8 cellular contexts compared by ENCODE assay signal in the genomic region with DNA sequence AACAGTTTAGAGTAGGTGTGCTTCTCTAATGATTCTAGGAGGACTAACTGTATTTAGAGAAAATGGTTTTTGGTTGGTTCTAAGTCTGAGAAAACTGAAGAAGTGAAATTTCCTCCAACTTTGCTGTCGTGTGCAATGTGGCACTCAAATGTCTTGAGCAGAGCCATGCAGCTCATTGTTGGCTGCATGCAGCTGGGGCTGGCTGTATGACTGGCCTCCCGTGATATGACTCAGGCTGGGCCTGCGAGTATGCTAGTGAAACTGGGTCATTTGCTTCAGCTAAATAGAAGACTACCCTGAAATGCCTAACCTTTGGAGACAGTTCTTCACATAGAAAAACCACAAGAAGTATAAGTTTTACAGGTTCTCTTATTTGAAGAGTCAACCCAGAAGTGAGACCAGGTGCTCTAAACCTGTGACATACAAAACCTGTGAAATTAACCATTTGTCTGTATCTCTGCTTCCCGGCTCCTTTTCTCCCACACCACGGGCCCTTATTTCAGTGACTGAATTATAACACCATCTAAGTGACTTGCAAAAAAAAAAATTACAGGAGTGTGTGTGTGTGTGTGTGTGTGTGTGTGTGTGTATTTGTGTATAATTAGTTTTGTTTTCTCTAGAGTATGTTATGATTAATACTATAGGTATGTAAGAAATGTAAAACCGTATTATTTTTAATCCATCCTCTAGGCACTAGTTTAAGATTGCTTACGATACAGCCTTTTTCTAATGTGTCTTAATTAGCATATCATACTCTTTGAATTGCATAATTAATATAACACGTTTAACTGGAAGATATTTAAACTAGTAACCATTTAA. TPM values are rescaled to one million over a fixed set of nuclear protein-coding genes. Genes with fewer than 3 reads are reported as not detected.
DNase-seq lines count a peak whose midpoint lies in the region; ATAC-seq and TF ChIP-seq lines count a peak whose summit lies in the region.

No MANE protein-coding gene starts in this region.

- DNase-seq in GM10248 (ENCODE audit: extremely low spot score) (peak; percentile 75), osteocyte (ENCODE audit: extremely low spot score, unreplicated experiment) (no peak), NCI-H526 (lab: John Stamatoyannopoulos, UW) (no peak), DMS 273 treated with DMSO at 0.1 percent for 48 hours (lab: John Stamatoyannopoulos, UW) (no peak)
- DNase-seq in activated naive CD8-positive, alpha-beta T cell treated with anti-CD3 and anti-CD28 coated beads, Interleukin-2, amount 10 ng/mL, durations not matched to agents 7 days and 5 days: no peak
- DNase-seq in naive thymus-derived CD8-positive, alpha-beta T cell: no peak

- no peaks in the 10 kb centered on the region for H3K79me2 ChIP-seq in KMS-11 (ENCODE audit: insufficient read depth, low read depth)

- H4K20me1 ChIP-seq in KMS-11 (ENCODE audit: insufficient read depth): no peaks in the 10 kb centered on the region

- H3K36me3 ChIP-seq in KMS-11 (ENCODE audit: insufficient read depth): no peaks in the 10 kb centered on the region

- H3K27ac ChIP-seq in KMS-11: peak overlapping the region; percentile 92

- POLR2A ChIA-PET in GM10248 (lab: Yijun Ruan, JAX): interaction anchor here (0.5 to 0.7 kb wide), 2 partner anchors 9 to 21 kb away, joined by 3 read pairs; no protein-coding TSS in a partner anchor
- POLR2A ChIA-PET in activated naive CD8-positive, alpha-beta T cell treated with anti-CD3 and anti-CD28 coated beads, Interleukin-2, amount 10 ng/mL, durations not matched to agents 7 days and 5 days (lab: Charles Lee): no interaction called here
- POLR2A ChIA-PET in naive thymus-derived CD8-positive, alpha-beta T cell (lab: Charles Lee): no interaction called here

- H3K27me3 ChIP-seq in KMS-11 (ENCODE audit: insufficient read depth, low read depth): no peaks in the 10 kb centered on the region

- no peak overlapping the region for H3K27ac Mint-ChIP-seq in activated naive CD8-positive, alpha-beta T cell treated with anti-CD3 and anti-CD28 coated beads, Interleukin-2, amount 10 ng/mL, durations not matched to agents 7 days and 5 days
- H3K27ac Mint-ChIP-seq in osteocyte (ENCODE audit: unreplicated experiment): peak overlapping the region; percentile 8
- peak overlapping the region in 3 of 10 donors; percentile 2 to 51 (median 31) for H3K27ac Mint-ChIP-seq in naive thymus-derived CD8-positive, alpha-beta T cell

- H3K9ac ChIP-seq in KMS-11: peak overlapping the region; percentile 67; the same call in 1 of the 2 replicates

- H3K36me3 Mint-ChIP-seq in activated naive CD8-positive, alpha-beta T cell treated with anti-CD3 and anti-CD28 coated beads, Interleukin-2, amount 10 ng/mL, durations not matched to agents 7 days and 5 days: peaks cover 44% of the 10 kb centered on the region
- peaks cover 46% of the 10 kb centered on the region for H3K36me3 Mint-ChIP-seq in osteocyte (ENCODE audit: unreplicated experiment)
- H3K36me3 Mint-ChIP-seq in naive thymus-derived CD8-positive, alpha-beta T cell: peaks cover 27 to 78% (median 47%) of the 10 kb centered on the region in 3 donors

- H3K4me2 ChIP-seq in KMS-11: peak overlapping the region; percentile 90

- H3K4me3 Mint-ChIP-seq in activated naive CD8-positive, alpha-beta T cell treated with anti-CD3 and anti-CD28 coated beads, Interleukin-2, amount 10 ng/mL, durations not matched to agents 7 days and 5 days: peak overlapping the region; percentile 15
- H3K4me3 Mint-ChIP-seq in osteocyte (ENCODE audit: unreplicated experiment): no peak overlapping the region
- H3K4me3 Mint-ChIP-seq in naive thymus-derived CD8-positive, alpha-beta T cell: no peak overlapping the region

- peaks cover 2% of the 10 kb centered on the region for H3K9me3 Mint-ChIP-seq in activated naive CD8-positive, alpha-beta T cell treated with anti-CD3 and anti-CD28 coated beads, Interleukin-2, amount 10 ng/mL, durations not matched to agents 7 days and 5 days
- peaks cover 12% of the 10 kb centered on the region for H3K9me3 Mint-ChIP-seq in osteocyte (ENCODE audit: unreplicated experiment)
- peaks cover 0 to 2% (median 0%) of the 10 kb centered on the region in 9 donors for H3K9me3 Mint-ChIP-seq in naive thymus-derived CD8-positive, alpha-beta T cell

- TF ChIP-seq CTCF in GM10248 (IDR thresholded peaks at IDR 0.05; ENCODE audit: control extremely low read depth, extremely low read depth, low read depth, missing control alignments) (no peak), KMS-11 (conservative IDR thresholded peaks at IDR 0.05; ENCODE audit: low read depth, low read length) (no peak), osteocyte (IDR thresholded peaks at IDR 0.05) (no peak)

- H3K4me1 Mint-ChIP-seq in activated naive CD8-positive, alpha-beta T cell treated with anti-CD3 and anti-CD28 coated beads, Interleukin-2, amount 10 ng/mL, durations not matched to agents 7 days and 5 days: peaks cover 9% of the 10 kb centered on the region
- peaks cover 14% of the 10 kb centered on the region for H3K4me1 Mint-ChIP-seq in osteocyte (ENCODE audit: unreplicated experiment)
- peaks cover 0 to 2% (median under 1%) of the 10 kb centered on the region in 4 donors for H3K4me1 Mint-ChIP-seq in naive thymus-derived CD8-positive, alpha-beta T cell

- H3K4me1 ChIP-seq in KMS-11 (ENCODE audit: low read depth, poor library complexity, severe bottlenecking): peaks cover 68% of the 10 kb centered on the region

- no peaks in the 10 kb centered on the region for H3K27me3 Mint-ChIP-seq in activated naive CD8-positive, alpha-beta T cell treated with anti-CD3 and anti-CD28 coated beads, Interleukin-2, amount 10 ng/mL, durations not matched to agents 7 days and 5 days
- H3K27me3 Mint-ChIP-seq in osteocyte (ENCODE audit: unreplicated experiment): no peaks in the 10 kb centered on the region
- no peaks in the 10 kb centered on the region for H3K27me3 Mint-ChIP-seq in naive thymus-derived CD8-positive, alpha-beta T cell

- CTCF ChIA-PET in GM10248 (lab: Yijun Ruan, JAX): interaction anchor here (1.5 to 3.2 kb wide), 4 partner anchors 14 to 73 kb away, joined by 3 to 27 read pairs (median 4); partner anchors contain the start of genes C18orf54 and STARD6

- peak overlapping the region; percentile 19 for H2AFZ ChIP-seq in KMS-11 (ENCODE audit: low read depth)

- no peak overlapping the region for H3K4me3 ChIP-seq in KMS-11 (IDR thresholded peaks at IDR 0.05; ENCODE audit: insufficient read depth, low read depth, low read length)

- peak; percentile 99 for ATAC-seq in GM21619 (IDR thresholded peaks at IDR 0.05; ENCODE audit: unreplicated experiment)
- ATAC-seq in activated naive CD8-positive, alpha-beta T cell treated with anti-CD3 and anti-CD28 coated beads, Interleukin-2, amount 10 ng/mL, durations not matched to agents 7 days and 5 days (ENCODE audit: low read depth): peak; percentile 91
- no peak for ATAC-seq in naive thymus-derived CD8-positive, alpha-beta T cell

RNA-seq across cellular contexts. Expression of gene POLI, which starts 15.9 kb away (rescaled TPM):
- 10 to 100 TPM; 21.9 to 24.3 TPM for total RNA-seq in activated naive CD8-positive, alpha-beta T cell treated with anti-CD3 and anti-CD28 coated beads, Interleukin-2, amount 10 ng/mL, durations not matched to agents 7 days and 5 days
- total RNA-seq in osteocyte: 26.6 and 29.7 TPM in 2 replicates
- total RNA-seq in naive thymus-derived CD8-positive, alpha-beta T cell: 10 to 100 TPM; 43.1 to 48.0 TPM
- polyA plus RNA-seq in naive thymus-derived CD8-positive, alpha-beta T cell: 1 to 10 TPM; 4.9 to 8.6 (median 8.1) TPM

Comparison
In these comparisons a context has a peak if more than half of its experiments do, and no peak if none do; other contexts are left out.
1. ATAC-seq: peak in GM21619 (single experiment) and activated naive CD8-positive, alpha-beta T cell treated with anti-CD3 and anti-CD28 coated beads, Interleukin-2, amount 10 ng/mL, durations not matched to agents 7 days and 5 days (single experiment); none in naive thymus-derived CD8-positive, alpha-beta T cell (0 of 2).